In the genomic region with DNA sequence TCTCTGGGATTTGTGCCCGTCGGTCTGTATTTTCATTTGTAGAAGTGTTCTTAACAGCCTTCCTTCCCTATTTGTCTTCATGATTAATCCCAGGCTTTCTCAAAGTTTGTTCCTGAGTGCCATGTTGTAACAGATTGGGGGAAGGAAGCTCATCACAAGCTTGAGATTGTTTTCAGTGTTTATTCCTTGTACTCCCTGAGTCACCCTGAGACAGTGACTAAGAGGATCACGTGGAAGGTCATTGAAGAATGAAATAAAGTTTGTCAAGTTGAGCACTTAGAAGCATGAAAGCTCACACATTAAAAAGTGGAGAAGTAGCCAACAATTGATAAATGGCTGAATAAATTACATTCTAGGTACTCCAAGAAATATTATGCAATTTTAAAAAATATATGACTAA, we compare ENCODE assay signal across 9 cellular contexts.
DNase-seq lines count a peak whose midpoint lies in the region; ATAC-seq and TF ChIP-seq lines count a peak whose summit lies in the region.
"Had no signal": no experiment of that assay in that cellular context is flagged by ENCODE, and none has a peak within 500 bp of the region (broad histone marks: within the 10 kb centered on the region; RNA-seq: fewer than 3 reads in every experiment).

No MANE protein-coding gene starts in this region.

- H3K79me2 ChIP-seq in osteoblast (ENCODE audit: insufficient read depth, low read length), result no peaks in the 10 kb centered on the region

- no peaks in the 10 kb centered on the region for H3K27me3 ChIP-seq in osteoblast (ENCODE audit: insufficient read depth, low read length)
- peaks cover 0 to 37% (median 0%) of the 10 kb centered on the region in 7 donors for H3K27me3 ChIP-seq in heart right ventricle

- H3K4me1 ChIP-seq in osteoblast (ENCODE audit: insufficient read depth, low read length), result no peaks in the 10 kb centered on the region
- no peaks in the 10 kb centered on the region for H3K4me1 ChIP-seq in heart right ventricle

- intact Hi-C loops in heart right ventricle (cut with DNase I), result no loop called here

- no peak for TF ChIP-seq POLR2A in GM18505 (IDR thresholded peaks at IDR 0.05; ENCODE audit: borderline replicate concordance, extremely low read depth, insufficient read depth, insufficient read length)

- 63 to 64% methylated on average over 3 of the region's 3 CpGs for WGBS in heart right ventricle, 2 donors

- no peak overlapping the region for H3K4me2 ChIP-seq in osteoblast (ENCODE audit: insufficient read depth, low read length)

- H4K20me1 ChIP-seq in osteoblast (ENCODE audit: insufficient read depth, low read length), result no peaks in the 10 kb centered on the region

- peak; percentile 36 for ATAC-seq in GM18505 (IDR thresholded peaks at IDR 0.05; ENCODE audit: unreplicated experiment)
- no peak for ATAC-seq in heart right ventricle
- ATAC-seq in GM19351 (IDR thresholded peaks at IDR 0.05; ENCODE audit: unreplicated experiment), result no peak

- H3K36me3 ChIP-seq in osteoblast (ENCODE audit: insufficient read depth, low read length), result no peaks in the 10 kb centered on the region
- no peaks in the 10 kb centered on the region for H3K36me3 ChIP-seq in heart right ventricle

- H3K27ac ChIP-seq in osteoblast (ENCODE audit: low read depth, low read length) (no peak overlapping the region), heart right ventricle (peak overlapping the region in 1 of 10 donors; percentile 59)

- TF ChIP-seq CTCF in choroid plexus epithelial cell (conservative IDR thresholded peaks at IDR 0.05; ENCODE audit: low read depth, low read length), result no peak
- TF ChIP-seq CTCF in osteoblast (IDR thresholded peaks at IDR 0.05; ENCODE audit: extremely low read depth, low read depth, low read length), result no peak
- no peak for TF ChIP-seq CTCF in heart right ventricle (IDR thresholded peaks at IDR 0.05)

- H3K9me3 ChIP-seq in osteoblast (ENCODE audit: low read depth, low read length), result no peaks in the 10 kb centered on the region
- no peaks in the 10 kb centered on the region for H3K9me3 ChIP-seq in heart right ventricle

- no peak overlapping the region for H3K4me3 ChIP-seq in choroid plexus epithelial cell (ENCODE audit: low read depth, low read length)
- H3K4me3 ChIP-seq in osteoblast (ENCODE audit: insufficient read depth, low read length), result no peak overlapping the region
- no peak overlapping the region for H3K4me3 ChIP-seq in heart right ventricle

- peak overlapping the region; percentile 5 for H2AFZ ChIP-seq in osteoblast (ENCODE audit: low read length)

- DNase-seq in HS-5 (ENCODE audit: low read depth) (peak; percentile 66), choroid plexus epithelial cell (ENCODE audit: low read depth) (peak; percentile 76), osteoblast (ENCODE audit: insufficient read length, low spot score, missing footprints) (no peak), T-helper 9 cell (no peak), heart right ventricle (no peak), NCI-H510A (lab: John Stamatoyannopoulos, UW) (no peak)
- DNase-seq: SHP77 treated with DMSO at 0.1 percent for 48 hours had no signal

Comparison
In these comparisons a context has a peak if more than half of its experiments do, and no peak if none do; other contexts are left out.
1. DNase-seq: peak in HS-5 (single experiment) and choroid plexus epithelial cell (single experiment); none in osteoblast (single experiment), T-helper 9 cell (single experiment), heart right ventricle (0 of 2) and NCI-H510A (single experiment).